1 cellular context compared by ENCODE assay signal in the genomic region with DNA sequence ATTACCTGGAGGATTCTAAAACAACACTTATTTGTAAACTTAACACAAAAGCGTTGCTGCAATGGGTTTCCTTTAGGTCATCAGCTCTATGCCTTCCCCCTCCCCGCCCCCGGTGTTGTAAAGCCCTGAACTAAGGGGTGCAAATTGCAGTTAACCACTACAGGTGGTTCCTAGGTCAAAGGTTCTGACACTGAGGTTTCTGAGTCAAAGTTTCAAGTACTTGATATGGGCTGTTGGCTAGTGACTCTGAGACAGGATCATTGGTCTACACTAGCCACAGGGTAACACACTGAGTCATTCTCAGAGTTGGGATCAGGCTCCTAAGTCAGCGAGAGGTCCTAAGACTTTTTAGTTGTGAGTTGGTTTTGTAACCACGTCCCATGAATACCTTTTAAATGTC.
TF ChIP-seq lines count a peak whose summit lies in the region.

No MANE protein-coding gene starts in this region.

TF ChIP-seq in GM12878, 131 proteins besides CTCF, POLR2A, EP300 and RAD21 (continued from another document and continues in another):
- TF ChIP-seq SKIL (IDR thresholded peaks at IDR 0.05; ENCODE audit: low read depth, poor library complexity, severe bottlenecking) (peak; percentile 89), IRF4 (IDR thresholded peaks at IDR 0.05; ENCODE audit: low read depth, low read length) (peak; percentile 87), TCF3 (IDR thresholded peaks at IDR 0.05; ENCODE audit: borderline replicate concordance, insufficient read depth, low read depth, low read length) (peak; percentile 52; the same call in 1 of the 2 replicates), LARP7 (IDR thresholded peaks at IDR 0.05) (no peak), ATF7 (IDR thresholded peaks at IDR 0.05; ENCODE audit: low read depth) (peak; percentile 65), RUNX3 (IDR thresholded peaks at IDR 0.05; ENCODE audit: low read length) (peak; percentile 97), IKZF1 (conservative IDR thresholded peaks at IDR 0.05) (peak; percentile 90), JUNB (IDR thresholded peaks at IDR 0.05) (peak; percentile 90), TARDBP (IDR thresholded peaks at IDR 0.05; ENCODE audit: borderline replicate concordance) (0 out of 2 replicates have a peak, but pooled peaks have one; percentile 31), TCF12 (IDR thresholded peaks at IDR 0.05; ENCODE audit: low read depth, low read length) (peak; percentile 84; the same call in 1 of the 2 replicates), HSF1 (IDR thresholded peaks at IDR 0.05; ENCODE audit: low read depth, low read length) (no peak), DPF2 (IDR thresholded peaks at IDR 0.05) (peak; percentile 75), SPI1 (IDR thresholded peaks at IDR 0.05; ENCODE audit: borderline replicate concordance, insufficient read depth, low read depth, low read length) (no peak), ZBED1 (IDR thresholded peaks at IDR 0.05; ENCODE audit: borderline replicate concordance) (peak; percentile 74; the same call in 1 of the 2 replicates), CREM (IDR thresholded peaks at IDR 0.05; ENCODE audit: low read depth) (peak; percentile 61), PAX5 (IDR thresholded peaks at IDR 0.05; ENCODE audit: borderline replicate concordance, low read depth, low read length) (peak; percentile 81; the same call in 1 of the 2 replicates), ETV6 (conservative IDR thresholded peaks at IDR 0.05 in 1 of 2, IDR thresholded peaks at IDR 0.05 in 1 of 2; ENCODE audit: borderline replicate concordance in 1 of 2, low read depth in 1 of 2) (peak in 1 of 2 experiments; percentile 74; a peak in 2 of 4 replicates), IRF5 (IDR thresholded peaks at IDR 0.05; ENCODE audit: borderline replicate concordance) (no peak), CBFB (IDR thresholded peaks at IDR 0.05; ENCODE audit: low read depth) (peak; percentile 79; the same call in 1 of the 2 replicates), BRCA1 (IDR thresholded peaks at IDR 0.05; ENCODE audit: low read depth, low read length) (no peak), BACH1 (IDR thresholded peaks at IDR 0.05; ENCODE audit: borderline replicate concordance) (no peak; the same call in 1 of the 2 replicates), SP1 (IDR thresholded peaks at IDR 0.05; ENCODE audit: low read depth, low read length) (no peak), POLR2AphosphoS2 (IDR thresholded peaks at IDR 0.05; ENCODE audit: low read depth, low read length) (no peak), EED (IDR thresholded peaks at IDR 0.05; ENCODE audit: low read depth) (peak; percentile 95), NBN (IDR thresholded peaks at IDR 0.05) (peak; percentile 73), STAT1 (conservative IDR thresholded peaks at IDR 0.05) (0 out of 2 replicates have a peak, but pooled peaks have one; percentile 29), IKZF2 (IDR thresholded peaks at IDR 0.05) (peak; percentile 92 to 93), RB1 (IDR thresholded peaks at IDR 0.05; ENCODE audit: borderline replicate concordance) (peak; percentile 59; the same call in 1 of the 2 replicates), NR2C1 (IDR thresholded peaks at IDR 0.05) (peak; percentile 85), MTA2 (IDR thresholded peaks at IDR 0.05; ENCODE audit: low read depth) (peak; percentile 84), NFIC (IDR thresholded peaks at IDR 0.05; ENCODE audit: low read depth, low read length) (peak; percentile 91), BHLHE40 (IDR thresholded peaks at IDR 0.05; ENCODE audit: borderline replicate concordance in 1 of 2, low read depth in 2 of 2, low read length in 1 of 2) (peak; percentile 29 to 70; a peak in 2 of 4 replicates), ZSCAN29 (IDR thresholded peaks at IDR 0.05) (0 out of 2 replicates have a peak, but pooled peaks have one; percentile 19), PML (IDR thresholded peaks at IDR 0.05; ENCODE audit: low read length) (peak; percentile 57; the same call in 1 of the 2 replicates), ZNF217 (IDR thresholded peaks at IDR 0.05) (0 out of 2 replicates have a peak, but pooled peaks have one; percentile 28), CREB1 (IDR thresholded peaks at IDR 0.05; ENCODE audit: low read depth) (peak; percentile 43; the same call in 1 of the 2 replicates), POU2F2 (IDR thresholded peaks at IDR 0.05; ENCODE audit: borderline replicate concordance, low read depth, low read length) (0 out of 3 replicates have a peak, but pooled peaks have one; percentile 43), EGR1 (IDR thresholded peaks at IDR 0.05; ENCODE audit: borderline replicate concordance in 1 of 2, low read depth in 2 of 2, low read length in 2 of 2) (peak in 1 of 2 experiments; percentile 81; a peak in 2 of 3 replicates), NR2C2 (IDR thresholded peaks at IDR 0.05; ENCODE audit: borderline replicate concordance, control insufficient read depth, insufficient read length, low read depth) (no peak), BCL11A (IDR thresholded peaks at IDR 0.05; ENCODE audit: low read depth, low read length) (peak; percentile 62; the same call in 1 of the 2 replicates), JUND (IDR thresholded peaks at IDR 0.05; ENCODE audit: low read depth, low read length) (peak; percentile 54; the same call in 1 of the 2 replicates)
- TF ChIP-seq, protein P1, sequence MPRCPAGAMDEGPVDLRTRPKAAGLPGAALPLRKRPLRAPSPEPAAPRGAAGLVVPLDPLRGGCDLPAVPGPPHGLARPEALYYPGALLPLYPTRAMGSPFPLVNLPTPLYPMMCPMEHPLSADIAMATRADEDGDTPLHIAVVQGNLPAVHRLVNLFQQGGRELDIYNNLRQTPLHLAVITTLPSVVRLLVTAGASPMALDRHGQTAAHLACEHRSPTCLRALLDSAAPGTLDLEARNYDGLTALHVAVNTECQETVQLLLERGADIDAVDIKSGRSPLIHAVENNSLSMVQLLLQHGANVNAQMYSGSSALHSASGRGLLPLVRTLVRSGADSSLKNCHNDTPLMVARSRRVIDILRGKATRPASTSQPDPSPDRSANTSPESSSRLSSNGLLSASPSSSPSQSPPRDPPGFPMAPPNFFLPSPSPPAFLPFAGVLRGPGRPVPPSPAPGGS (IDR thresholded peaks at IDR 0.05; ENCODE audit: borderline replicate concordance, insufficient read depth, low read depth, low read length, poor library complexity, severe bottlenecking): peak; percentile 82
- TF ChIP-seq, protein P2, sequence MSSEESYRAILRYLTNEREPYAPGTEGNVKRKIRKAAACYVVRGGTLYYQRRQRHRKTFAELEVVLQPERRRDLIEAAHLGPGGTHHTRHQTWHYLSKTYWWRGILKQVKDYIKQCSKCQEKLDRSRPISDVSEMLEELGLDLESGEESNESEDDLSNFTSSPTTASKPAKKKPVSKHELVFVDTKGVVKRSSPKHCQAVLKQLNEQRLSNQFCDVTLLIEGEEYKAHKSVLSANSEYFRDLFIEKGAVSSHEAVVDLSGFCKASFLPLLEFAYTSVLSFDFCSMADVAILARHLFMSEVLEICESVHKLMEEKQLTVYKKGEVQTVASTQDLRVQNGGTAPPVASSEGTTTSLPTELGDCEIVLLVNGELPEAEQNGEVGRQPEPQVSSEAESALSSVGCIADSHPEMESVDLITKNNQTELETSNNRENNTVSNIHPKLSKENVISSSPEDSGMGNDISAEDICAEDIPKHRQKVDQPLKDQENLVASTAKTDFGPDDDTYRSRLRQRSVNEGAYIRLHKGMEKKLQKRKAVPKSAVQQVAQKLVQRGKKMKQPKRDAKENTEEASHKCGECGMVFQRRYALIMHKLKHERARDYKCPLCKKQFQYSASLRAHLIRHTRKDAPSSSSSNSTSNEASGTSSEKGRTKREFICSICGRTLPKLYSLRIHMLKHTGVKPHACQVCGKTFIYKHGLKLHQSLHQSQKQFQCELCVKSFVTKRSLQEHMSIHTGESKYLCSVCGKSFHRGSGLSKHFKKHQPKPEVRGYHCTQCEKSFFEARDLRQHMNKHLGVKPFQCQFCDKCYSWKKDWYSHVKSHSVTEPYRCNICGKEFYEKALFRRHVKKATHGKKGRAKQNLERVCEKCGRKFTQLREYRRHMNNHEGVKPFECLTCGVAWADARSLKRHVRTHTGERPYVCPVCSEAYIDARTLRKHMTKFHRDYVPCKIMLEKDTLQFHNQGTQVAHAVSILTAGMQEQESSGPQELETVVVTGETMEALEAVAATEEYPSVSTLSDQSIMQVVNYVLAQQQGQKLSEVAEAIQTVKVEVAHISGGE (CRISPR knock-in tag; IDR thresholded peaks at IDR 0.05): no peak
- TF ChIP-seq, protein P3, sequence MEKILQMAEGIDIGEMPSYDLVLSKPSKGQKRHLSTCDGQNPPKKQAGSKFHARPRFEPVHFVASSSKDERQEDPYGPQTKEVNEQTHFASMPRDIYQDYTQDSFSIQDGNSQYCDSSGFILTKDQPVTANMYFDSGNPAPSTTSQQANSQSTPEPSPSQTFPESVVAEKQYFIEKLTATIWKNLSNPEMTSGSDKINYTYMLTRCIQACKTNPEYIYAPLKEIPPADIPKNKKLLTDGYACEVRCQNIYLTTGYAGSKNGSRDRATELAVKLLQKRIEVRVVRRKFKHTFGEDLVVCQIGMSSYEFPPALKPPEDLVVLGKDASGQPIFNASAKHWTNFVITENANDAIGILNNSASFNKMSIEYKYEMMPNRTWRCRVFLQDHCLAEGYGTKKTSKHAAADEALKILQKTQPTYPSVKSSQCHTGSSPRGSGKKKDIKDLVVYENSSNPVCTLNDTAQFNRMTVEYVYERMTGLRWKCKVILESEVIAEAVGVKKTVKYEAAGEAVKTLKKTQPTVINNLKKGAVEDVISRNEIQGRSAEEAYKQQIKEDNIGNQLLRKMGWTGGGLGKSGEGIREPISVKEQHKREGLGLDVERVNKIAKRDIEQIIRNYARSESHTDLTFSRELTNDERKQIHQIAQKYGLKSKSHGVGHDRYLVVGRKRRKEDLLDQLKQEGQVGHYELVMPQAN (conservative IDR thresholded peaks at IDR 0.05): 0 out of 2 replicates have a peak, but pooled peaks have one; percentile 11
- TF ChIP-seq, protein P4, sequence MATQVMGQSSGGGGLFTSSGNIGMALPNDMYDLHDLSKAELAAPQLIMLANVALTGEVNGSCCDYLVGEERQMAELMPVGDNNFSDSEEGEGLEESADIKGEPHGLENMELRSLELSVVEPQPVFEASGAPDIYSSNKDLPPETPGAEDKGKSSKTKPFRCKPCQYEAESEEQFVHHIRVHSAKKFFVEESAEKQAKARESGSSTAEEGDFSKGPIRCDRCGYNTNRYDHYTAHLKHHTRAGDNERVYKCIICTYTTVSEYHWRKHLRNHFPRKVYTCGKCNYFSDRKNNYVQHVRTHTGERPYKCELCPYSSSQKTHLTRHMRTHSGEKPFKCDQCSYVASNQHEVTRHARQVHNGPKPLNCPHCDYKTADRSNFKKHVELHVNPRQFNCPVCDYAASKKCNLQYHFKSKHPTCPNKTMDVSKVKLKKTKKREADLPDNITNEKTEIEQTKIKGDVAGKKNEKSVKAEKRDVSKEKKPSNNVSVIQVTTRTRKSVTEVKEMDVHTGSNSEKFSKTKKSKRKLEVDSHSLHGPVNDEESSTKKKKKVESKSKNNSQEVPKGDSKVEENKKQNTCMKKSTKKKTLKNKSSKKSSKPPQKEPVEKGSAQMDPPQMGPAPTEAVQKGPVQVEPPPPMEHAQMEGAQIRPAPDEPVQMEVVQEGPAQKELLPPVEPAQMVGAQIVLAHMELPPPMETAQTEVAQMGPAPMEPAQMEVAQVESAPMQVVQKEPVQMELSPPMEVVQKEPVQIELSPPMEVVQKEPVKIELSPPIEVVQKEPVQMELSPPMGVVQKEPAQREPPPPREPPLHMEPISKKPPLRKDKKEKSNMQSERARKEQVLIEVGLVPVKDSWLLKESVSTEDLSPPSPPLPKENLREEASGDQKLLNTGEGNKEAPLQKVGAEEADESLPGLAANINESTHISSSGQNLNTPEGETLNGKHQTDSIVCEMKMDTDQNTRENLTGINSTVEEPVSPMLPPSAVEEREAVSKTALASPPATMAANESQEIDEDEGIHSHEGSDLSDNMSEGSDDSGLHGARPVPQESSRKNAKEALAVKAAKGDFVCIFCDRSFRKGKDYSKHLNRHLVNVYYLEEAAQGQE (IDR thresholded peaks at IDR 0.05; ENCODE audit: low read depth, low read length): no peak
- TF ChIP-seq, protein P5, sequence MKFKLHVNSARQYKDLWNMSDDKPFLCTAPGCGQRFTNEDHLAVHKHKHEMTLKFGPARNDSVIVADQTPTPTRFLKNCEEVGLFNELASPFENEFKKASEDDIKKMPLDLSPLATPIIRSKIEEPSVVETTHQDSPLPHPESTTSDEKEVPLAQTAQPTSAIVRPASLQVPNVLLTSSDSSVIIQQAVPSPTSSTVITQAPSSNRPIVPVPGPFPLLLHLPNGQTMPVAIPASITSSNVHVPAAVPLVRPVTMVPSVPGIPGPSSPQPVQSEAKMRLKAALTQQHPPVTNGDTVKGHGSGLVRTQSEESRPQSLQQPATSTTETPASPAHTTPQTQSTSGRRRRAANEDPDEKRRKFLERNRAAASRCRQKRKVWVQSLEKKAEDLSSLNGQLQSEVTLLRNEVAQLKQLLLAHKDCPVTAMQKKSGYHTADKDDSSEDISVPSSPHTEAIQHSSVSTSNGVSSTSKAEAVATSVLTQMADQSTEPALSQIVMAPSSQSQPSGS (IDR thresholded peaks at IDR 0.05; ENCODE audit: low read length): peak; percentile 80
